ENCODE assay signal across 8 cellular contexts in the genomic region with DNA sequence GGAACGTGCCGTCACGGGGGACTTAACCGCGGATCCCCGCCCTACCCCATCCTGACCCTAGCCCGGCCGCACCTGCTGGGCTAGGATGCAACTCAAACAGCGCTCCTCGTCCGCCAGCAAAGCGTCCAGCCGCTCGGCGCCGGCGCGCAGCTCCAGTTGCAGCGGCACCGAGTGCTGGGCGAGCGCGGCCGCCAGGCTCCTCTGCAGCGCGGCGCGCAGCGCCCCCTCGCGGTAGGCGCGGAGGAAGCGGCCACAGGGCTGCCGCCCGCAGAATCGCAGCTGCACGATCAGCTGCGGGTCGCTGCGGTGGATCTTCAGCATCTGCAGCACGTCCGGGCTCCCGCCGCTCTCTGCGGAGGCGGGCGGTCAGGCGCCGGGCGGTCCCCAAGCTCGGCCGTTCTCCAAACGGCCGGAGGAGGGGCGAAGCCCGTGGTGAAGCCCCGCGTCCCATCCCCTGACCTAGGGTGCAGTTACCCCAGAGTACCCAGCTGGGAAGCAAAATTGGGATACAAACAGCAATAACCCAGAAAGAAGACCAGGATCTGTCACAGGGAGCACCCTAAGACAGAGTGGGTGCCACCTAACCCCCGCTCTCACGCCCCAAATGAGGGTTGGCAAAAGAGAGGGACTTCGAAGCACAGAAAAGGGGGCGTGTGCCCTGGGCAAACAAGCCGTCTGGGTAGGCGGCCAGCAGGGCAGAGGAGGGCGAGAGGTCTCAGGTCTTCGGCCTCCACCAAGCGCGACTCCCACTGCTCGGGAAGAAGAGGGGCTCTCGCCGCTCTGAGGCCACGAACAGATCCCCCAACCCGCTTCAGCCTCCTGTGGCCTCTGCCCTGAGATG. TPM values are rescaled to one million over a fixed set of nuclear protein-coding genes. Genes with fewer than 3 reads are reported as not detected.
DNase-seq lines count a peak whose midpoint lies in the region; ATAC-seq, FAIRE-seq and TF ChIP-seq lines count a peak whose summit lies in the region.

No MANE protein-coding gene starts in this region.

- H3K14ac ChIP-seq in H1 (ENCODE audit: insufficient read length) = no peak overlapping the region

- no peak overlapping the region for H2AFZ ChIP-seq in HCT116 (ENCODE audit: low read depth, low read length, poor library complexity, severe bottlenecking)
- H2AFZ ChIP-seq in H1 (ENCODE audit: low read length) = no peak overlapping the region

- TF ChIP-seq CTCF in BJ (IDR thresholded peaks at IDR 0.05; ENCODE audit: insufficient read depth, low read depth, low read length) = peak; percentile 64
- peak; percentile 78 to 86 (median 86) for TF ChIP-seq CTCF in HCT116 (IDR thresholded peaks at IDR 0.05 in 2 of 3, conservative IDR thresholded peaks at IDR 0.05 in 1 of 3; ENCODE audit: borderline replicate concordance in 1 of 3, insufficient read depth in 1 of 3, low read depth in 2 of 3, low read length in 2 of 3)
- peak; percentile 94 to 98 (median 95) for TF ChIP-seq CTCF in H1 (IDR thresholded peaks at IDR 0.05; ENCODE audit: control extremely low read depth in 1 of 3, insufficient read depth in 1 of 3, low read depth in 1 of 3, low read length in 3 of 3)

- H3K4me1 ChIP-seq in HCT116 (ENCODE audit: control insufficient read depth in 1 of 2, insufficient read depth in 2 of 2, low read length in 2 of 2) = peaks cover 6 to 36% of the 10 kb centered on the region in 2 experiments
- H3K4me1 ChIP-seq in H1 (replicated peaks in 1 of 4; ENCODE audit: control insufficient read depth in 3 of 4, insufficient read depth in 4 of 4, low read length in 3 of 4) = peaks cover 0 to 14% (median 8%) of the 10 kb centered on the region in 4 experiments; a peak in 6 of 7 replicates

- DNase-seq in BJ (ENCODE audit: low read depth) = no peak
- DNase-seq in HCT116 (ENCODE audit: low read depth, low spot score) = no peak
- peak; percentile 67 to 75 for DNase-seq in NOMO-1 (lab: John Stamatoyannopoulos, UW; ENCODE audit: unreplicated experiment in 2 of 2)
- peak; percentile 41 to 54 for DNase-seq in activated CD8-positive, alpha-beta memory T cell treated with anti-CD3 and anti-CD28 coated beads for 4 hours (ENCODE audit: low read depth in 2 of 2)
- peak in 1 of 2 experiments; percentile 91 for DNase-seq in H1 (ENCODE audit: low read depth in 1 of 2, low spot score in 2 of 2)
- DNase-seq in midbrain (lab: John Stamatoyannopoulos, UW) = peak; percentile 86
- peak; percentile 70 to 73 for DNase-seq in stimulated activated CD8-positive, alpha-beta memory T cell treated with anti-CD3 and anti-CD28 coated beads, Interleukin-2, amount 100 ng/mL, for 48 hours (ENCODE audit: low read depth in 2 of 2)

- CTCF ChIA-PET in BJ (lab: Yijun Ruan, JAX) (interaction anchor here (0.6 to 5.7 kb wide), 57 partner anchors 8 to 341 kb away, joined by 3 to 118 read pairs (median 5); partner anchors contain the start of genes CES3, ELMO3, EXOC3L1 and HSF4), HCT116 (lab: Charles Lee) (interaction anchor here (0.6 to 5.8 kb wide), 32 partner anchors 13 to 275 kb away, joined by 3 to 79 read pairs (median 4); partner anchors contain the start of genes CES3, NOL3 and PDP2), H1 (lab: Charles Lee; ENCODE audit: partially characterized antibody) (interaction anchor here (0.6 to 14.1 kb wide), 36 partner anchors 10 to 1816 kb away, joined by 3 to 291 read pairs (median 4); partner anchors contain the start of genes CES3, ELMO3, FBXL8 and HSF4)

- 6% methylated on average over 55 of the region's 74 CpGs; no CpG with 5 or more reads in 1 of the 2 experiments for WGBS in H1 (ENCODE audit: extremely low coverage in 1 of 2, insufficient coverage in 1 of 2, insufficient read length in 1 of 2, insufficient replicate concordance in 2 of 2, low coverage in 1 of 2, low lambda C conversion rate in 2 of 2, missing lambda C conversion rate in 1 of 2), 2 experiments

- no peak overlapping the region for H3K4me3 ChIP-seq in BJ (ENCODE audit: low read depth, low read length)
- H3K4me3 ChIP-seq in HCT116 (replicated peaks in 1 of 2; ENCODE audit: low read depth in 1 of 2, low read length in 2 of 2) = no peak overlapping the region
- H3K4me3 ChIP-seq in H1 (ENCODE audit: extremely low read depth in 1 of 4, insufficient read depth in 2 of 4, low read depth in 3 of 4, low read length in 4 of 4) = peak overlapping the region in 3 of 4 experiments; percentile 30 to 59 (median 36); a peak in 6 of 8 replicates

- RAD21 ChIA-PET in HCT116 (lab: Charles Lee; ENCODE audit: low non-redundant PET in 1 of 2, low total read pairs in 2 of 2, uncharacterized antibody in 2 of 2, unreplicated experiment in 2 of 2) = interaction anchor here (0.6 to 1.5 kb wide), 6 partner anchors 45 to 201 kb away, joined by 3 to 19 read pairs (median 4); no protein-coding TSS in a partner anchor

- H2BK120ac ChIP-seq in H1 (replicated peaks; ENCODE audit: low read depth, low read length) = no peak overlapping the region

- no peak overlapping the region for H4K91ac ChIP-seq in H1 (replicated peaks; ENCODE audit: insufficient read length, low read length)

- TF ChIP-seq POLR2A in HCT116 (IDR thresholded peaks at IDR 0.05; ENCODE audit: borderline replicate concordance, extremely low read depth, insufficient read depth, insufficient read length) (no peak), H1 (IDR thresholded peaks at IDR 0.05; ENCODE audit: control extremely low read depth in 1 of 2, low read depth in 2 of 2, low read length in 2 of 2) (no peak)

- H3K9me3 ChIP-seq in HCT116 (ENCODE audit: control insufficient read depth in 1 of 2, insufficient read depth in 1 of 2, low read depth in 1 of 2, low read length in 2 of 2) = no peaks in the 10 kb centered on the region
- no peaks in the 10 kb centered on the region for H3K9me3 ChIP-seq in H1 (ENCODE audit: insufficient read depth in 2 of 2, low read depth in 1 of 2, low read length in 1 of 2)

- H2BK15ac ChIP-seq in H1 (ENCODE audit: low read length) = no peak overlapping the region

- FAIRE-seq in H1 (lab: Jason Lieb, UNC) = no peak

- H4K5ac ChIP-seq in H1 (ENCODE audit: insufficient read length, low read depth, low read length) = no peak overlapping the region

- no peaks in the 10 kb centered on the region for H3K9me2 ChIP-seq in HCT116 (ENCODE audit: insufficient read depth)

- H3K27me3 ChIP-seq in BJ (ENCODE audit: control insufficient read depth, insufficient read depth, low read length) = no peaks in the 10 kb centered on the region
- no peaks in the 10 kb centered on the region for H3K27me3 ChIP-seq in HCT116 (ENCODE audit: insufficient read depth, low read length)
- peaks cover 75 to 98% (median 93%) of the 10 kb centered on the region in 4 experiments for H3K27me3 ChIP-seq in H1 (replicated peaks in 1 of 4; ENCODE audit: control insufficient read depth in 3 of 4, extremely low read depth in 1 of 4, insufficient read depth in 3 of 4, low read length in 3 of 4)

- H3K27ac ChIP-seq in HCT116 (ENCODE audit: low read depth, low read length) (no peak overlapping the region), H1 (ENCODE audit: low read depth, low read length) (no peak overlapping the region)

- H3K23me2 ChIP-seq in H1 (ENCODE audit: low read depth, low read length) = peaks cover 17% of the 10 kb centered on the region; the same call in 1 of the 2 replicates

- peak overlapping the region; percentile 47 for H3K4me2 ChIP-seq in HCT116 (ENCODE audit: low read length)
- H3K4me2 ChIP-seq in H1 (ENCODE audit: insufficient read depth in 1 of 2, low read depth in 2 of 2, low read length in 2 of 2) = peak overlapping the region; percentile 4 to 87

- H3K9ac ChIP-seq in HCT116 (ENCODE audit: low read length) (no peak overlapping the region), H1 (replicated peaks in 1 of 4; ENCODE audit: extremely low read depth in 1 of 4, low read depth in 3 of 4, low read length in 3 of 4) (no peak overlapping the region)

- no peak overlapping the region for H3K18ac ChIP-seq in H1 (ENCODE audit: extremely low read depth, low read length)

- no peak; a peak in 1 of 3 replicates for TF ChIP-seq EP300 in H1 (IDR thresholded peaks at IDR 0.05; ENCODE audit: borderline replicate concordance in 1 of 2, low read depth in 2 of 2, low read length in 2 of 2)

- no peaks in the 10 kb centered on the region for H3K79me1 ChIP-seq in H1 (ENCODE audit: low read depth, low read length)

- H4K20me1 ChIP-seq in HCT116 (ENCODE audit: insufficient read depth) (no peaks in the 10 kb centered on the region), H1 (replicated peaks in 1 of 2; ENCODE audit: control insufficient read depth in 1 of 2, insufficient read depth in 2 of 2, low read length in 2 of 2) (peaks cover 10 to 13% of the 10 kb centered on the region in 2 experiments)

- no peak overlapping the region for H4K8ac ChIP-seq in H1 (ENCODE audit: extremely low read depth, insufficient read depth, low read length)

- H3K36me3 ChIP-seq in BJ (ENCODE audit: control insufficient read depth, insufficient read depth, low read length) (0 out of 2 replicates have a peak, but pooled peaks cover 1% of the 10 kb centered on the region), HCT116 (ENCODE audit: control insufficient read depth in 1 of 2, insufficient read depth in 2 of 2, low read length in 2 of 2) (no peaks in the 10 kb centered on the region), H1 (ENCODE audit: control insufficient read depth in 2 of 4, insufficient read depth in 4 of 4, low read length in 3 of 4) (no peaks in the 10 kb centered on the region)

- peak; percentile 59 for ATAC-seq in HCT116
- ATAC-seq in GM21529 (IDR thresholded peaks at IDR 0.05; ENCODE audit: unreplicated experiment) = no peak

- intact Hi-C loops in HCT116 (cut with micrococcal nuclease) = loop anchor here (1.0 to 5.0 kb wide), 3 partner anchors 141 to 203 kb away; no protein-coding TSS in a partner anchor

- H2BK12ac ChIP-seq in H1 (ENCODE audit: low read depth, low read length) = no peak overlapping the region

- no peak overlapping the region for H3K4ac ChIP-seq in H1 (replicated peaks; ENCODE audit: insufficient read length, low read depth, low read length)

- POLR2A ChIA-PET in BJ (lab: Charles Lee) = interaction anchor here (0.6 kb wide), 1 partner anchor 97 kb away, joined by 3 read pairs; no protein-coding TSS in a partner anchor
- POLR2A ChIA-PET in HCT116 (lab: Charles Lee) = interaction anchor here (0.8 to 1.3 kb wide), 3 partner anchors 15 to 138 kb away, joined by 4 to 8 read pairs (median 4); partner anchors contain the start of gene NOL3
- POLR2A ChIA-PET in H1 (lab: Charles Lee; ENCODE audit: partially characterized antibody) = interaction anchor here (1.9 kb wide), 1 partner anchor 8 kb away, joined by 7 read pairs; no protein-coding TSS in a partner anchor

- no peak overlapping the region for H2BK5ac ChIP-seq in H1 (ENCODE audit: low read depth, low read length)

- BruUV-seq in HCT116 (replicated peaks; lab: Mats Ljungman, UMichigan) = no TSS peak

- H3K56ac ChIP-seq in H1 (replicated peaks; ENCODE audit: insufficient read length, low read depth, low read length) = no peak overlapping the region

- no peak overlapping the region for H2AK5ac ChIP-seq in H1 (ENCODE audit: low read depth, low read length)

- TF ChIP-seq RAD21 in HCT116 (IDR thresholded peaks at IDR 0.05; ENCODE audit: low read depth) (peak; percentile 86), H1 (IDR thresholded peaks at IDR 0.05 in 1 of 2, conservative IDR thresholded peaks at IDR 0.05 in 1 of 2; ENCODE audit: low read depth in 2 of 2, low read length in 2 of 2) (peak; percentile 84 to 91)

- H3K79me2 ChIP-seq in HCT116 (ENCODE audit: insufficient read depth, low read length) (no peaks in the 10 kb centered on the region; the same call in 1 of the 2 replicates), H1 (ENCODE audit: control insufficient read depth in 1 of 2, insufficient read depth in 2 of 2, low read length in 2 of 2) (no peaks in the 10 kb centered on the region)

- no peak overlapping the region for H2BK20ac ChIP-seq in H1 (ENCODE audit: low read length)

- no peak overlapping the region for H3K23ac ChIP-seq in H1 (ENCODE audit: insufficient read length)

RNA-seq across cellular contexts. Expression of gene TRADD, which starts 4.2 kb away (rescaled TPM):
- polyA plus RNA-seq in BJ (2011; rRNA removed) = 11.1 and 18.6 TPM in 2 replicates
- 3.7 and 6.2 TPM in 2 replicates for polyA minus RNA-seq in BJ (2011; rRNA and poly(A)+ RNA removed)
- total RNA-seq in HCT116 (2021; ENCODE audit: unreplicated experiment) = 20.5 TPM
- 13.6 and 16.4 TPM in 2 replicates for polyA plus RNA-seq in HCT116 (2012)
- total RNA-seq in H1 (2021; fragmentation: NEBNext Ultra II Directional; extraction: Animal tissue kit (Norgen Biotek cat#: 25700)) = 0.19 and 0.29 TPM in 2 replicates
- 0.50 and 0.60 TPM in 2 replicates for polyA plus RNA-seq in H1 (2011; rRNA removed)
- polyA plus RNA-seq in H1 (2011; cell fraction: cytosol; rRNA removed) = 0.89 TPM
- 0.68 TPM for polyA plus RNA-seq in H1 (2011; cell fraction: nucleus; rRNA removed)
- polyA plus RNA-seq in H1 (2012, experiment 1 of 2) = 0.24 to 0.53 TPM (median 0.46 TPM) in 4 replicates
- 0.35 TPM for polyA plus RNA-seq in H1 (2012, experiment 2 of 2)
- 0.14 TPM for polyA plus RNA-seq in H1 (2013, experiment 1 of 2)
- 0.17 TPM for polyA plus RNA-seq in H1 (2013, experiment 2 of 2)
- 0.22 TPM in 1 of 2 replicates, not detected in the other for polyA minus RNA-seq in H1 (2011; rRNA and poly(A)+ RNA removed)
- 0.95 TPM for polyA minus RNA-seq in H1 (2011; cell fraction: cytosol; rRNA and poly(A)+ RNA removed)
- 0.60 TPM for polyA minus RNA-seq in H1 (2011; cell fraction: nucleus; rRNA and poly(A)+ RNA removed)

RNA-seq across cellular contexts. Expression of gene FBXL8, which starts 4.2 kb away (rescaled TPM):
- polyA plus RNA-seq in BJ (2011; rRNA removed) (4.1 and 5.7 TPM in 2 replicates), H1 (2011; rRNA removed) (0.11 and 0.67 TPM in 2 replicates)
- polyA minus RNA-seq in BJ (2011; rRNA and poly(A)+ RNA removed) = 1.1 and 1.4 TPM in 2 replicates
- 27.8 TPM for total RNA-seq in HCT116 (2021; ENCODE audit: unreplicated experiment)
- 20.5 and 21.6 TPM in 2 replicates for polyA plus RNA-seq in HCT116 (2012)
- total RNA-seq in H1 (2021; fragmentation: NEBNext Ultra II Directional; extraction: Animal tissue kit (Norgen Biotek cat#: 25700)) = not detected in 2 replicates
- 0.26 TPM for polyA plus RNA-seq in H1 (2011; cell fraction: cytosol; rRNA removed)
- polyA plus RNA-seq in H1 (2011; cell fraction: nucleus; rRNA removed) = 0.81 TPM
- 0.13 to 0.43 TPM in 2 of 4 replicates, not detected in the others for polyA plus RNA-seq in H1 (2012, experiment 1 of 2)
- polyA plus RNA-seq in H1 (2012, experiment 2 of 2) = not detected
- polyA plus RNA-seq in H1 (2013, experiment 1 of 2) = 0.12 TPM
- not detected for polyA plus RNA-seq in H1 (2013, experiment 2 of 2)
- not detected in 2 replicates for polyA minus RNA-seq in H1 (2011; rRNA and poly(A)+ RNA removed)
- 2.0 TPM for polyA minus RNA-seq in H1 (2011; cell fraction: cytosol; rRNA and poly(A)+ RNA removed)
- polyA minus RNA-seq in H1 (2011; cell fraction: nucleus; rRNA and poly(A)+ RNA removed) = not detected

RNA-seq across cellular contexts. Expression of gene B3GNT9, which starts 4.7 kb away (rescaled TPM):
- 25.7 and 34.9 TPM in 2 replicates for polyA plus RNA-seq in BJ (2011; rRNA removed)
- polyA minus RNA-seq in BJ (2011; rRNA and poly(A)+ RNA removed) = 17.4 and 21.5 TPM in 2 replicates
- total RNA-seq in HCT116 (2021; ENCODE audit: unreplicated experiment) = 3.8 TPM
- polyA plus RNA-seq in HCT116 (2012) = 2.5 and 2.7 TPM in 2 replicates
- 3.5 and 4.7 TPM in 2 replicates for total RNA-seq in H1 (2021; fragmentation: NEBNext Ultra II Directional; extraction: Animal tissue kit (Norgen Biotek cat#: 25700))
- 9.0 and 10.2 TPM in 2 replicates for polyA plus RNA-seq in H1 (2011; rRNA removed)
- polyA plus RNA-seq in H1 (2011; cell fraction: cytosol; rRNA removed) = 8.5 TPM
- 7.6 TPM for polyA plus RNA-seq in H1 (2011; cell fraction: nucleus; rRNA removed)
- 3.4 to 6.6 TPM (median 5.1 TPM) in 4 replicates for polyA plus RNA-seq in H1 (2012, experiment 1 of 2)
- polyA plus RNA-seq in H1 (2012, experiment 2 of 2) = 4.4 TPM
- 3.9 TPM for polyA plus RNA-seq in H1 (2013, experiment 1 of 2)
- 4.1 TPM for polyA plus RNA-seq in H1 (2013, experiment 2 of 2)
- polyA minus RNA-seq in H1 (2011; rRNA and poly(A)+ RNA removed) = 5.1 and 6.2 TPM in 2 replicates
- 6.9 TPM for polyA minus RNA-seq in H1 (2011; cell fraction: cytosol; rRNA and poly(A)+ RNA removed)
- 7.0 TPM for polyA minus RNA-seq in H1 (2011; cell fraction: nucleus; rRNA and poly(A)+ RNA removed)

RNA-seq across cellular contexts. Expression of gene HSF4, which starts 9.0 kb away (rescaled TPM):
- polyA plus RNA-seq in BJ (2011; rRNA removed) (3.2 and 4.1 TPM in 2 replicates), H1 (2011; rRNA removed) (0.14 and 0.93 TPM in 2 replicates)
- polyA minus RNA-seq in BJ (2011; rRNA and poly(A)+ RNA removed) = 2.4 and 3.9 TPM in 2 replicates
- total RNA-seq in HCT116 (2021; ENCODE audit: unreplicated experiment) = 46.6 TPM
- polyA plus RNA-seq in HCT116 (2012) = 32.7 and 36.2 TPM in 2 replicates
- total RNA-seq in H1 (2021; fragmentation: NEBNext Ultra II Directional; extraction: Animal tissue kit (Norgen Biotek cat#: 25700)) = not detected in 2 replicates
- polyA plus RNA-seq in H1 (2011; cell fraction: cytosol; rRNA removed) = 0.92 TPM
- polyA plus RNA-seq in H1 (2011; cell fraction: nucleus; rRNA removed) = 8.0 TPM
- 0.62 to 1.0 TPM (median 0.74 TPM) in 3 of 4 replicates, not detected in the other for polyA plus RNA-seq in H1 (2012, experiment 1 of 2)
- not detected for polyA plus RNA-seq in H1 (2012, experiment 2 of 2)
- 0.20 TPM for polyA plus RNA-seq in H1 (2013, experiment 1 of 2)
- 0.11 TPM for polyA plus RNA-seq in H1 (2013, experiment 2 of 2)
- polyA minus RNA-seq in H1 (2011; rRNA and poly(A)+ RNA removed) = not detected in 2 replicates
- not detected for polyA minus RNA-seq in H1 (2011; cell fraction: cytosol; rRNA and poly(A)+ RNA removed)
- not detected for polyA minus RNA-seq in H1 (2011; cell fraction: nucleus; rRNA and poly(A)+ RNA removed)

RNA-seq across cellular contexts. Expression of gene NOL3, which starts 14.8 kb away (rescaled TPM):
- polyA plus RNA-seq in BJ (2011; rRNA removed) (12.7 and 14.7 TPM in 2 replicates), H1 (2011; rRNA removed) (4.1 and 4.6 TPM in 2 replicates)
- polyA minus RNA-seq in BJ (2011; rRNA and poly(A)+ RNA removed) = 3.2 and 4.7 TPM in 2 replicates
- 54.0 TPM for total RNA-seq in HCT116 (2021; ENCODE audit: unreplicated experiment)
- polyA plus RNA-seq in HCT116 (2012) = 76.0 and 87.8 TPM in 2 replicates
- 1.6 and 2.2 TPM in 2 replicates for total RNA-seq in H1 (2021; fragmentation: NEBNext Ultra II Directional; extraction: Animal tissue kit (Norgen Biotek cat#: 25700))
- polyA plus RNA-seq in H1 (2011; cell fraction: cytosol; rRNA removed) = 4.0 TPM
- polyA plus RNA-seq in H1 (2011; cell fraction: nucleus; rRNA removed) = 3.7 TPM
- polyA plus RNA-seq in H1 (2012, experiment 1 of 2) = 4.4 to 10.7 TPM (median 5.5 TPM) in 4 replicates
- 1.4 TPM for polyA plus RNA-seq in H1 (2012, experiment 2 of 2)
- polyA plus RNA-seq in H1 (2013, experiment 1 of 2) = 3.2 TPM
- polyA plus RNA-seq in H1 (2013, experiment 2 of 2) = 2.0 TPM
- polyA minus RNA-seq in H1 (2011; rRNA and poly(A)+ RNA removed) = 0.60 and 2.1 TPM in 2 replicates
- not detected for polyA minus RNA-seq in H1 (2011; cell fraction: cytosol; rRNA and poly(A)+ RNA removed)
- polyA minus RNA-seq in H1 (2011; cell fraction: nucleus; rRNA and poly(A)+ RNA removed) = 3.2 TPM

Comparison
In these comparisons a context has a peak if more than half of its experiments do, and no peak if none do; other contexts are left out.
1. DNase-seq: peak in NOMO-1 (2 of 2), activated CD8-positive, alpha-beta memory T cell treated with anti-CD3 and anti-CD28 coated beads for 4 hours (2 of 2), midbrain (single experiment) and stimulated activated CD8-positive, alpha-beta memory T cell treated with anti-CD3 and anti-CD28 coated beads, Interleukin-2, amount 100 ng/mL, for 48 hours (2 of 2); none in BJ (single experiment) and HCT116 (single experiment).
2. H3K4me3 ChIP-seq: peak in H1 (3 of 4); none in BJ (single experiment) and HCT116 (0 of 2).
3. RNA of gene TRADD, which starts 4.2 kb away (total RNA-seq): 20.5 TPM in HCT116 (single experiment); 0.19 to 0.29 TPM in H1; every median in the first group is over 10 times any median in the second.
4. RNA of gene FBXL8, which starts 4.2 kb away (total RNA-seq): 27.8 TPM in HCT116 (single experiment); not detected in H1; every median in the first group is over 10 times any median in the second.
5. Peak in every context shown above with its lines, with median percentiles within 50 percentile points of each other: CTCF ChIP-seq.